ENCODE assay signal across 1 cellular context in genomic region chr1:64072089-64072835, GRCh38.
TF ChIP-seq lines count a peak whose summit lies in the region.

No MANE protein-coding gene starts in this region.

TF ChIP-seq in HEK293, 187 proteins besides CTCF, POLR2A, EP300 and RAD21 (continued from another document):
- peak; percentile 43 for TF ChIP-seq PRDM10 (tag by site-specific recombination; IDR thresholded peaks at IDR 0.05)
